In genomic region chr21:34545079-34545884, GRCh38 we compare ENCODE assay signal across 8 cellular contexts. TPM values are rescaled to one million over a fixed set of nuclear protein-coding genes. Genes with fewer than 3 reads are reported as not detected.
DNase-seq lines count a peak whose midpoint lies in the region; ATAC-seq and TF ChIP-seq lines count a peak whose summit lies in the region.

No MANE protein-coding gene starts in this region.

- H3K36me3 ChIP-seq in RWPE2 (ENCODE audit: low read depth), result no peaks in the 10 kb centered on the region

- peaks cover 0 to 7% of the 10 kb centered on the region in 2 donors for H3K36me3 Mint-ChIP-seq in naive B cell
- peaks cover 0 to 4% (median 1%) of the 10 kb centered on the region in 3 experiments; a peak in 1 of 7 replicates for H3K36me3 Mint-ChIP-seq in H9 (ENCODE audit: insufficient read depth in 1 of 3, low read depth in 3 of 3)

- peaks cover 0 to 3% (median 0%) of the 10 kb centered on the region in 7 donors for H3K9me3 Mint-ChIP-seq in naive B cell
- peaks cover 9% of the 10 kb centered on the region in 2 experiments for H3K9me3 Mint-ChIP-seq in H9

- H2BK5ac ChIP-seq in H9 (ENCODE audit: insufficient read length, low read length), result no peak overlapping the region

- no peak overlapping the region for H3K23ac ChIP-seq in H9 (ENCODE audit: insufficient read length, low read depth, low read length)

- H4K8ac ChIP-seq in H9 (replicated peaks; ENCODE audit: insufficient read length, low read depth, low read length), result no peak overlapping the region

- no peaks in the 10 kb centered on the region for H3K27me3 Mint-ChIP-seq in naive B cell
- H3K27me3 Mint-ChIP-seq in H9 (ENCODE audit: low read depth), result peaks cover 7% of the 10 kb centered on the region

- H4K5ac ChIP-seq in H9 (ENCODE audit: insufficient read length, low read depth, low read length), result no peak overlapping the region

- TF ChIP-seq CTCF in AG09319 (IDR thresholded peaks at IDR 0.05; ENCODE audit: low read depth, low read length) (no peak), RWPE2 (IDR thresholded peaks at IDR 0.05; ENCODE audit: poor library complexity, severe bottlenecking) (no peak), H9 (conservative IDR thresholded peaks at IDR 0.05) (no peak)

- H2BK12ac ChIP-seq in H9 (ENCODE audit: insufficient read length, low read depth, low read length), result no peak overlapping the region

- H3K27me3 ChIP-seq in RWPE2 (ENCODE audit: insufficient read depth, poor library complexity, severe bottlenecking), result no peaks in the 10 kb centered on the region
- H3K27me3 ChIP-seq in H9 (ENCODE audit: insufficient read depth, low read length), result no peaks in the 10 kb centered on the region

- no peaks in the 10 kb centered on the region for H3K23me2 ChIP-seq in H9 (ENCODE audit: insufficient read length, low read depth, low read length, poor library complexity, severe bottlenecking)

- no peak overlapping the region for H3K4me2 ChIP-seq in H9 (ENCODE audit: insufficient read depth, insufficient read length, low read length)

- H3K4ac ChIP-seq in H9 (ENCODE audit: low read depth, low read length), result no peak overlapping the region

- ATAC-seq in GM18909 (IDR thresholded peaks at IDR 0.05; ENCODE audit: poor library complexity, unreplicated experiment) (peak; percentile 93), HG03095 (IDR thresholded peaks at IDR 0.05; ENCODE audit: unreplicated experiment) (peak; percentile 84), RWPE2 (ENCODE audit: low read depth) (peak; percentile 46; the same call in 1 of the 3 replicates), naive B cell (ENCODE audit: low read depth in 2 of 2) (peak; percentile 77 to 84)

- H3T11ph ChIP-seq in H9 (ENCODE audit: low read length), result no peak overlapping the region

- no CpG with 5 or more reads among the region's 10 CpGs for WGBS in H9 (ENCODE audit: extremely low coverage, insufficient read length, low lambda C conversion rate)

- H4K91ac ChIP-seq in H9 (ENCODE audit: insufficient read length, low read depth, low read length), result no peak overlapping the region

- H3K4me1 ChIP-seq in RWPE2 (ENCODE audit: insufficient read depth, poor library complexity, severe bottlenecking), result peaks cover 10% of the 10 kb centered on the region
- H3K4me1 ChIP-seq in H9 (ENCODE audit: insufficient read depth, low read length), result peaks cover 4% of the 10 kb centered on the region; the same call in 1 of the 2 replicates

- H3K4me3 ChIP-seq in RWPE2 (ENCODE audit: severe bottlenecking), result no peak overlapping the region

- DNase-seq in AG09319 (ENCODE audit: extremely low read depth, low read depth), result peak; percentile 60
- no peak for DNase-seq in RWPE2 (ENCODE audit: low spot score)
- no peak for DNase-seq in epithelial cell of prostate (ENCODE audit: low read depth, low spot score)
- peak; percentile 15 for DNase-seq in naive B cell
- DNase-seq in H9, result no peak
- no peak for DNase-seq in NCI-H82 (lab: John Stamatoyannopoulos, UW)

- H3K4me3 Mint-ChIP-seq in naive B cell (peak overlapping the region in 7 of 8 donors; percentile 44 to 83 (median 70)), H9 (peak overlapping the region in 1 of 2 experiments; percentile 18; a peak in 1 of 5 replicates)

- no peaks in the 10 kb centered on the region for H3K79me2 ChIP-seq in H9 (ENCODE audit: insufficient read depth, low read length)

- no peaks in the 10 kb centered on the region for H3K9me3 ChIP-seq in RWPE2 (ENCODE audit: severe bottlenecking)
- no peaks in the 10 kb centered on the region for H3K9me3 ChIP-seq in H9 (ENCODE audit: control insufficient read depth, low read depth, low read length)

- peaks cover 17 to 33% (median 20%) of the 10 kb centered on the region in 3 donors for H3K4me1 Mint-ChIP-seq in naive B cell
- H3K4me1 Mint-ChIP-seq in H9, result peaks cover 15 to 17% of the 10 kb centered on the region in 2 experiments

- H3K79me1 ChIP-seq in H9 (ENCODE audit: insufficient read depth, low read depth, low read length, poor library complexity, severe bottlenecking), result no peaks in the 10 kb centered on the region

- no peak overlapping the region for H3K18ac ChIP-seq in H9 (ENCODE audit: insufficient read length, low read depth, low read length)

- no peaks in the 10 kb centered on the region for H4K20me1 ChIP-seq in H9 (ENCODE audit: control insufficient read depth, insufficient read depth, insufficient read length)

- H3K27ac Mint-ChIP-seq in naive B cell, result peak overlapping the region in 5 of 6 donors; percentile 29 to 60 (median 55)
- no peak overlapping the region for H3K27ac Mint-ChIP-seq in H9

- H3K27ac ChIP-seq in RWPE2 (ENCODE audit: poor library complexity, severe bottlenecking) (no peak overlapping the region), epithelial cell of prostate (peak overlapping the region; percentile 75), H9 (ENCODE audit: insufficient read length, low read depth, low read length) (no peak overlapping the region)

- H2BK20ac ChIP-seq in H9 (ENCODE audit: low read depth, low read length, poor library complexity, severe bottlenecking), result no peak overlapping the region

- H2AK5ac ChIP-seq in H9 (ENCODE audit: insufficient read length, low read length), result no peak overlapping the region

- no peak overlapping the region for H3K9ac ChIP-seq in H9 (ENCODE audit: extremely low read depth, insufficient read length, low read length)

- H3K14ac ChIP-seq in H9 (ENCODE audit: insufficient read depth, low read length), result no peak overlapping the region; the same call in 1 of the 2 replicates

- H2BK15ac ChIP-seq in H9 (ENCODE audit: low read depth, low read length), result no peak overlapping the region

- no peak overlapping the region for H2AFZ ChIP-seq in H9 (ENCODE audit: low read length)

- no peak overlapping the region for H2BK120ac ChIP-seq in H9 (ENCODE audit: low read depth, low read length, poor library complexity, severe bottlenecking)

- no peak overlapping the region for H3K56ac ChIP-seq in H9 (ENCODE audit: insufficient read length, low read depth, low read length)

RNA-seq across cellular contexts. Expression of gene KCNE1, which starts 33.3 kb away (rescaled TPM):
- polyA plus RNA-seq in naive B cell (ENCODE audit: low read depth in 6 of 6), result not detected
- 0.13 and 0.28 TPM in 2 replicates for total RNA-seq in H9 (2021)

Comparison
In these comparisons a context has a peak if more than half of its experiments do, and no peak if none do; other contexts are left out.
1. DNase-seq: peak in AG09319 (single experiment) and naive B cell (single experiment); none in RWPE2 (single experiment), epithelial cell of prostate (single experiment), H9 (single experiment) and NCI-H82 (single experiment).
2. H3K27ac Mint-ChIP-seq: peak in naive B cell (5 of 6); none in H9 (0 of 3).
3. Peak in every context shown above with its lines, with median percentiles within 50 percentile points of each other: ATAC-seq.